Comparison of ENCODE assay signal across 2 cellular contexts in the genomic region with DNA sequence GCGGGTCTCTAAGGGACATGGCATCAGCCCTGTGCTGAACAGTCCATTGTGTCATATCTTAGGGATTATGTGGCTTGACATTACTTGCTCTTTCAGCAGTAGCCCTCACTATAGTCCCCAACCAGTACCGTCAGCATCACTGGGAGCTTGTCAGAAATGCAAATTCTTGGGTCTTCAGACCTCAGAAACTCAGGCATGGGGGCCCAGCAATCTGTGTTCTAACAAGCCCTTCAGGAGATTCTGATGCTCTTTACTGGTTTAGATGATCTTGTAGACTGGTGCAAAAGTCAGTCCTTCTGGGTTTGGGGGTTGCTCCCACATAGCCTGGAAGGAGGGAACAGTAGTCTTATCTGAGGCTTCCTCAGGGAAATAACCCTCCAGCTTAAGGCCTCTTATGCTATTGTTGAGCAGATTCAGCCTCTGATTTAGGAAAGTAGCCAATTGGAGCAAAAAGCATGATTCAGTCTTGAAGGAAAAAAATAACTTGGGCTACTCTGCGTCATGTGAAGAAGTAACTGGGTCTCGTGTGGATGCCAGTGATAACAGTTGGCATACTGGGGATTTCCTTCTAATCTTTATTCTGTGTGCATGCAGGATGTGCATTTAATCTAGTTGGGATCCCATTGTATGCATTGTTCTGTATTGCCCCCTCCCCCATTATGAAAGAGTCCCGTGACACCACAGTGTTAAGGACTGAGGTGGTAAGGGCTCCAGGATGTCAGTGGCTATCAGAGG.
A peak's percentile ranks its signal among the peaks of the same experiment; 100 is the strongest.
TF ChIP-seq lines count a peak whose summit lies in the region.

No MANE protein-coding gene starts in this region.

TF ChIP-seq in K562, 482 proteins besides CTCF, POLR2A, EP300 and RAD21:
- TF ChIP-seq FOXJ2 (tag; IDR thresholded peaks at IDR 0.05) (0 out of 2 replicates have a peak, but pooled peaks have one; percentile 24), FOXP1 (CRISPR knock-in tag; IDR thresholded peaks at IDR 0.05) (no peak), ATF1 (CRISPR knock-in tag; IDR thresholded peaks at IDR 0.05) (no peak), ATF1 (tag; IDR thresholded peaks at IDR 0.05) (0 out of 2 replicates have a peak, but pooled peaks have one; percentile 18), HMG20A (CRISPR knock-in tag; conservative IDR thresholded peaks at IDR 0.05) (no peak), FOSL1 (tag; conservative IDR thresholded peaks at IDR 0.05) (peak; percentile 48), NFYB (IDR thresholded peaks at IDR 0.05; ENCODE audit: extremely low read depth, insufficient read length) (no peak), FUS (optimal IDR thresholded peaks at IDR 0.05; ENCODE audit: low read depth, low read length) (no peak), ZBTB7A (IDR thresholded peaks at IDR 0.05; ENCODE audit: borderline replicate concordance, control insufficient read depth, low read depth, low read length) (no peak), SMAD1 (IDR thresholded peaks at IDR 0.05; ENCODE audit: low read depth, low read length, partially characterized antibody) (no peak), HDAC8 (tag; IDR thresholded peaks at IDR 0.05) (no peak), PPARD (CRISPR knock-in tag; IDR thresholded peaks at IDR 0.05) (no peak)
- TF ChIP-seq, protein P1, sequence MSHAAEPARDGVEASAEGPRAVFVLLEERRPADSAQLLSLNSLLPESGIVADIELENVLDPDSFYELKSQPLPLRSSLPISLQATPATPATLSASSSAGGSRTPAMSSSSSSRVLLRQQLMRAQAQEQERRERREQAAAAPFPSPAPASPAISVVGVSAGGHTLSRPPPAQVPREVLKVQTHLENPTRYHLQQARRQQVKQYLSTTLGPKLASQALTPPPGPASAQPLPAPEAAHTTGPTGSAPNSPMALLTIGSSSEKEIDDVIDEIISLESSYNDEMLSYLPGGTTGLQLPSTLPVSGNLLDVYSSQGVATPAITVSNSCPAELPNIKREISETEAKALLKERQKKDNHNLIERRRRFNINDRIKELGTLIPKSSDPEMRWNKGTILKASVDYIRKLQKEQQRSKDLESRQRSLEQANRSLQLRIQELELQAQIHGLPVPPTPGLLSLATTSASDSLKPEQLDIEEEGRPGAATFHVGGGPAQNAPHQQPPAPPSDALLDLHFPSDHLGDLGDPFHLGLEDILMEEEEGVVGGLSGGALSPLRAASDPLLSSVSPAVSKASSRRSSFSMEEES (CRISPR knock-in tag; IDR thresholded peaks at IDR 0.05) = no peak
- TF ChIP-seq, protein P2, sequence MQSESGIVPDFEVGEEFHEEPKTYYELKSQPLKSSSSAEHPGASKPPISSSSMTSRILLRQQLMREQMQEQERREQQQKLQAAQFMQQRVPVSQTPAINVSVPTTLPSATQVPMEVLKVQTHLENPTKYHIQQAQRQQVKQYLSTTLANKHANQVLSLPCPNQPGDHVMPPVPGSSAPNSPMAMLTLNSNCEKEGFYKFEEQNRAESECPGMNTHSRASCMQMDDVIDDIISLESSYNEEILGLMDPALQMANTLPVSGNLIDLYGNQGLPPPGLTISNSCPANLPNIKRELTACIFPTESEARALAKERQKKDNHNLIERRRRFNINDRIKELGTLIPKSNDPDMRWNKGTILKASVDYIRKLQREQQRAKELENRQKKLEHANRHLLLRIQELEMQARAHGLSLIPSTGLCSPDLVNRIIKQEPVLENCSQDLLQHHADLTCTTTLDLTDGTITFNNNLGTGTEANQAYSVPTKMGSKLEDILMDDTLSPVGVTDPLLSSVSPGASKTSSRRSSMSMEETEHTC (IDR thresholded peaks at IDR 0.05) = 0 out of 2 replicates have a peak, but pooled peaks have one; percentile 1
- TF ChIP-seq, protein P3, sequence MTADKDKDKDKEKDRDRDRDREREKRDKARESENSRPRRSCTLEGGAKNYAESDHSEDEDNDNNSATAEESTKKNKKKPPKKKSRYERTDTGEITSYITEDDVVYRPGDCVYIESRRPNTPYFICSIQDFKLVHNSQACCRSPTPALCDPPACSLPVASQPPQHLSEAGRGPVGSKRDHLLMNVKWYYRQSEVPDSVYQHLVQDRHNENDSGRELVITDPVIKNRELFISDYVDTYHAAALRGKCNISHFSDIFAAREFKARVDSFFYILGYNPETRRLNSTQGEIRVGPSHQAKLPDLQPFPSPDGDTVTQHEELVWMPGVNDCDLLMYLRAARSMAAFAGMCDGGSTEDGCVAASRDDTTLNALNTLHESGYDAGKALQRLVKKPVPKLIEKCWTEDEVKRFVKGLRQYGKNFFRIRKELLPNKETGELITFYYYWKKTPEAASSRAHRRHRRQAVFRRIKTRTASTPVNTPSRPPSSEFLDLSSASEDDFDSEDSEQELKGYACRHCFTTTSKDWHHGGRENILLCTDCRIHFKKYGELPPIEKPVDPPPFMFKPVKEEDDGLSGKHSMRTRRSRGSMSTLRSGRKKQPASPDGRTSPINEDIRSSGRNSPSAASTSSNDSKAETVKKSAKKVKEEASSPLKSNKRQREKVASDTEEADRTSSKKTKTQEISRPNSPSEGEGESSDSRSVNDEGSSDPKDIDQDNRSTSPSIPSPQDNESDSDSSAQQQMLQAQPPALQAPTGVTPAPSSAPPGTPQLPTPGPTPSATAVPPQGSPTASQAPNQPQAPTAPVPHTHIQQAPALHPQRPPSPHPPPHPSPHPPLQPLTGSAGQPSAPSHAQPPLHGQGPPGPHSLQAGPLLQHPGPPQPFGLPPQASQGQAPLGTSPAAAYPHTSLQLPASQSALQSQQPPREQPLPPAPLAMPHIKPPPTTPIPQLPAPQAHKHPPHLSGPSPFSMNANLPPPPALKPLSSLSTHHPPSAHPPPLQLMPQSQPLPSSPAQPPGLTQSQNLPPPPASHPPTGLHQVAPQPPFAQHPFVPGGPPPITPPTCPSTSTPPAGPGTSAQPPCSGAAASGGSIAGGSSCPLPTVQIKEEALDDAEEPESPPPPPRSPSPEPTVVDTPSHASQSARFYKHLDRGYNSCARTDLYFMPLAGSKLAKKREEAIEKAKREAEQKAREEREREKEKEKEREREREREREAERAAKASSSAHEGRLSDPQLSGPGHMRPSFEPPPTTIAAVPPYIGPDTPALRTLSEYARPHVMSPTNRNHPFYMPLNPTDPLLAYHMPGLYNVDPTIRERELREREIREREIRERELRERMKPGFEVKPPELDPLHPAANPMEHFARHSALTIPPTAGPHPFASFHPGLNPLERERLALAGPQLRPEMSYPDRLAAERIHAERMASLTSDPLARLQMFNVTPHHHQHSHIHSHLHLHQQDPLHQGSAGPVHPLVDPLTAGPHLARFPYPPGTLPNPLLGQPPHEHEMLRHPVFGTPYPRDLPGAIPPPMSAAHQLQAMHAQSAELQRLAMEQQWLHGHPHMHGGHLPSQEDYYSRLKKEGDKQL (CRISPR knock-in tag; IDR thresholded peaks at IDR 0.05; ENCODE audit: borderline replicate concordance) = no peak
- TF ChIP-seq, protein P4, sequence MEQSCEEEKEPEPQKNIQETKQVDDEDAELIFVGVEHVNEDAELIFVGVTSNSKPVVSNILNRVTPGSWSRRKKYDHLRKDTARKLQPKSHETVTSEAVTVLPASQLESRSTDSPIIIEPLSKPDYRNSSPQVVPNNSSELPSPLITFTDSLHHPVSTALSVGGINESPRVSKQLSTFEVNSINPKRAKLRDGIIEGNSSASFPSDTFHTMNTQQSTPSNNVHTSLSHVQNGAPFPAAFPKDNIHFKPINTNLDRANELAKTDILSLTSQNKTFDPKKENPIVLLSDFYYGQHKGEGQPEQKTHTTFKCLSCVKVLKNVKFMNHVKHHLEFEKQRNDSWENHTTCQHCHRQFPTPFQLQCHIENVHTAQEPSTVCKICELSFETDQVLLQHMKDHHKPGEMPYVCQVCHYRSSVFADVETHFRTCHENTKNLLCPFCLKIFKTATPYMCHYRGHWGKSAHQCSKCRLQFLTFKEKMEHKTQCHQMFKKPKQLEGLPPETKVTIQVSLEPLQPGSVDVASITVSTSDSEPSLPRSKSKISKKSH (CRISPR knock-in tag; IDR thresholded peaks at IDR 0.05) = no peak

TF ChIP-seq in HepG2, 621 proteins besides CTCF, POLR2A, EP300 and RAD21 (continues in another document):
- TF ChIP-seq ZMAT3 (CRISPR knock-in tag; conservative IDR thresholded peaks at IDR 0.05) = 0 out of 2 replicates have a peak, but pooled peaks have one; percentile 1
- no peak for TF ChIP-seq ZNF788 (CRISPR knock-in tag; IDR thresholded peaks at IDR 0.05; ENCODE audit: borderline replicate concordance)
- TF ChIP-seq, protein P5, sequence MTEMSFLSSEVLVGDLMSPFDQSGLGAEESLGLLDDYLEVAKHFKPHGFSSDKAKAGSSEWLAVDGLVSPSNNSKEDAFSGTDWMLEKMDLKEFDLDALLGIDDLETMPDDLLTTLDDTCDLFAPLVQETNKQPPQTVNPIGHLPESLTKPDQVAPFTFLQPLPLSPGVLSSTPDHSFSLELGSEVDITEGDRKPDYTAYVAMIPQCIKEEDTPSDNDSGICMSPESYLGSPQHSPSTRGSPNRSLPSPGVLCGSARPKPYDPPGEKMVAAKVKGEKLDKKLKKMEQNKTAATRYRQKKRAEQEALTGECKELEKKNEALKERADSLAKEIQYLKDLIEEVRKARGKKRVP (CRISPR knock-in tag; IDR thresholded peaks at IDR 0.05) = no peak
- TF ChIP-seq ZNF841 (CRISPR knock-in tag; IDR thresholded peaks at IDR 0.05; ENCODE audit: borderline replicate concordance) = no peak
- TF ChIP-seq, protein P6, sequence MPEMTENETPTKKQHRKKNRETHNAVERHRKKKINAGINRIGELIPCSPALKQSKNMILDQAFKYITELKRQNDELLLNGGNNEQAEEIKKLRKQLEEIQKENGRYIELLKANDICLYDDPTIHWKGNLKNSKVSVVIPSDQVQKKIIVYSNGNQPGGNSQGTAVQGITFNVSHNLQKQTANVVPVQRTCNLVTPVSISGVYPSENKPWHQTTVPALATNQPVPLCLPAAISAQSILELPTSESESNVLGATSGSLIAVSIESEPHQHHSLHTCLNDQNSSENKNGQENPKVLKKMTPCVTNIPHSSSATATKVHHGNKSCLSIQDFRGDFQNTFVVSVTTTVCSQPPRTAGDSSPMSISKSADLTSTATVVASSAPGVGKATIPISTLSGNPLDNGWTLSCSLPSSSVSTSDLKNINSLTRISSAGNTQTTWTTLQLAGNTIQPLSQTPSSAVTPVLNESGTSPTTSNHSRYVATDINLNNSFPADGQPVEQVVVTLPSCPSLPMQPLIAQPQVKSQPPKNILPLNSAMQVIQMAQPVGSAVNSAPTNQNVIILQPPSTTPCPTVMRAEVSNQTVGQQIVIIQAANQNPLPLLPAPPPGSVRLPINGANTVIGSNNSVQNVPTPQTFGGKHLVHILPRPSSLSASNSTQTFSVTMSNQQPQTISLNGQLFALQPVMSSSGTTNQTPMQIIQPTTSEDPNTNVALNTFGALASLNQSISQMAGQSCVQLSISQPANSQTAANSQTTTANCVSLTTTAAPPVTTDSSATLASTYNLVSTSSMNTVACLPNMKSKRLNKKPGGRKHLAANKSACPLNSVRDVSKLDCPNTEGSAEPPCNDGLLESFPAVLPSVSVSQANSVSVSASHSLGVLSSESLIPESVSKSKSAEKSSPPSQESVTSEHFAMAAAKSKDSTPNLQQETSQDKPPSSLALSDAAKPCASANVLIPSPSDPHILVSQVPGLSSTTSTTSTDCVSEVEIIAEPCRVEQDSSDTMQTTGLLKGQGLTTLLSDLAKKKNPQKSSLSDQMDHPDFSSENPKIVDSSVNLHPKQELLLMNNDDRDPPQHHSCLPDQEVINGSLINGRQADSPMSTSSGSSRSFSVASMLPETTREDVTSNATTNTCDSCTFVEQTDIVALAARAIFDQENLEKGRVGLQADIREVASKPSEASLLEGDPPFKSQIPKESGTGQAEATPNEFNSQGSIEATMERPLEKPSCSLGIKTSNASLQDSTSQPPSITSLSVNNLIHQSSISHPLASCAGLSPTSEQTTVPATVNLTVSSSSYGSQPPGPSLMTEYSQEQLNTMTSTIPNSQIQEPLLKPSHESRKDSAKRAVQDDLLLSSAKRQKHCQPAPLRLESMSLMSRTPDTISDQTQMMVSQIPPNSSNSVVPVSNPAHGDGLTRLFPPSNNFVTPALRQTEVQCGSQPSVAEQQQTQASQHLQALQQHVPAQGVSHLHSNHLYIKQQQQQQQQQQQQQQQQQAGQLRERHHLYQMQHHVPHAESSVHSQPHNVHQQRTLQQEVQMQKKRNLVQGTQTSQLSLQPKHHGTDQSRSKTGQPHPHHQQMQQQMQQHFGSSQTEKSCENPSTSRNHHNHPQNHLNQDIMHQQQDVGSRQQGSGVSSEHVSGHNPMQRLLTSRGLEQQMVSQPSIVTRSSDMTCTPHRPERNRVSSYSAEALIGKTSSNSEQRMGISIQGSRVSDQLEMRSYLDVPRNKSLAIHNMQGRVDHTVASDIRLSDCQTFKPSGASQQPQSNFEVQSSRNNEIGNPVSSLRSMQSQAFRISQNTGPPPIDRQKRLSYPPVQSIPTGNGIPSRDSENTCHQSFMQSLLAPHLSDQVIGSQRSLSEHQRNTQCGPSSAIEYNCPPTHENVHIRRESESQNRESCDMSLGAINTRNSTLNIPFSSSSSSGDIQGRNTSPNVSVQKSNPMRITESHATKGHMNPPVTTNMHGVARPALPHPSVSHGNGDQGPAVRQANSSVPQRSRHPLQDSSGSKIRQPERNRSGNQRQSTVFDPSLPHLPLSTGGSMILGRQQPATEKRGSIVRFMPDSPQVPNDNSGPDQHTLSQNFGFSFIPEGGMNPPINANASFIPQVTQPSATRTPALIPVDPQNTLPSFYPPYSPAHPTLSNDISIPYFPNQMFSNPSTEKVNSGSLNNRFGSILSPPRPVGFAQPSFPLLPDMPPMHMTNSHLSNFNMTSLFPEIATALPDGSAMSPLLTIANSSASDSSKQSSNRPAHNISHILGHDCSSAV (CRISPR knock-in tag; IDR thresholded peaks at IDR 0.05; ENCODE audit: borderline replicate concordance) = no peak
- TF ChIP-seq, protein P7, sequence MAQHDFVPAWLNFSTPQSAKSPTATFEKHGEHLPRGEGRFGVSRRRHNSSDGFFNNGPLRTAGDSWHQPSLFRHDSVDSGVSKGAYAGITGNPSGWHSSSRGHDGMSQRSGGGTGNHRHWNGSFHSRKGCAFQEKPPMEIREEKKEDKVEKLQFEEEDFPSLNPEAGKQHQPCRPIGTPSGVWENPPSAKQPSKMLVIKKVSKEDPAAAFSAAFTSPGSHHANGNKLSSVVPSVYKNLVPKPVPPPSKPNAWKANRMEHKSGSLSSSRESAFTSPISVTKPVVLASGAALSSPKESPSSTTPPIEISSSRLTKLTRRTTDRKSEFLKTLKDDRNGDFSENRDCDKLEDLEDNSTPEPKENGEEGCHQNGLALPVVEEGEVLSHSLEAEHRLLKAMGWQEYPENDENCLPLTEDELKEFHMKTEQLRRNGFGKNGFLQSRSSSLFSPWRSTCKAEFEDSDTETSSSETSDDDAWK (CRISPR knock-in tag; IDR thresholded peaks at IDR 0.05) = no peak
- TF ChIP-seq ZNF138 (CRISPR knock-in tag; IDR thresholded peaks at IDR 0.05; ENCODE audit: low read depth) = no peak
- TF ChIP-seq SP2 (CRISPR knock-in tag; IDR thresholded peaks at IDR 0.05) = no peak
- TF ChIP-seq ZNF772 (CRISPR knock-in tag; IDR thresholded peaks at IDR 0.05) = 0 out of 2 replicates have a peak, but pooled peaks have one; percentile 27
- no peak for TF ChIP-seq ZNF24 (IDR thresholded peaks at IDR 0.05)
- TF ChIP-seq, protein P8, sequence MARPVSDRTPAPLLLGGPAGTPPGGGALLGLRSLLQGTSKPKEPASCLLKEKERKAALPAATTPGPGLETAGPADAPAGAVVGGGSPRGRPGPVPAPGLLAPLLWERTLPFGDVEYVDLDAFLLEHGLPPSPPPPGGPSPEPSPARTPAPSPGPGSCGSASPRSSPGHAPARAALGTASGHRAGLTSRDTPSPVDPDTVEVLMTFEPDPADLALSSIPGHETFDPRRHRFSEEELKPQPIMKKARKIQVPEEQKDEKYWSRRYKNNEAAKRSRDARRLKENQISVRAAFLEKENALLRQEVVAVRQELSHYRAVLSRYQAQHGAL (CRISPR knock-in tag; IDR thresholded peaks at IDR 0.05; ENCODE audit: not compliant biosample characterization) = no peak
- 0 out of 2 replicates have a peak, but pooled peaks have one; percentile 2 for TF ChIP-seq SOX13 (IDR thresholded peaks at IDR 0.05)
- TF ChIP-seq SOX13 (CRISPR knock-in tag; conservative IDR thresholded peaks at IDR 0.05 in 1 of 2, IDR thresholded peaks at IDR 0.05 in 1 of 2) = no peak
- TF ChIP-seq ZMYM4 (CRISPR knock-in tag; IDR thresholded peaks at IDR 0.05) = no peak
- TF ChIP-seq PITX1 (CRISPR knock-in tag; IDR thresholded peaks at IDR 0.05) = no peak
- 0 out of 2 replicates have a peak, but pooled peaks have one; percentile 3 for TF ChIP-seq KMT2A (CRISPR knock-in tag; IDR thresholded peaks at IDR 0.05)
